Comparison of ENCODE assay signal across 2 cellular contexts in the genomic region with DNA sequence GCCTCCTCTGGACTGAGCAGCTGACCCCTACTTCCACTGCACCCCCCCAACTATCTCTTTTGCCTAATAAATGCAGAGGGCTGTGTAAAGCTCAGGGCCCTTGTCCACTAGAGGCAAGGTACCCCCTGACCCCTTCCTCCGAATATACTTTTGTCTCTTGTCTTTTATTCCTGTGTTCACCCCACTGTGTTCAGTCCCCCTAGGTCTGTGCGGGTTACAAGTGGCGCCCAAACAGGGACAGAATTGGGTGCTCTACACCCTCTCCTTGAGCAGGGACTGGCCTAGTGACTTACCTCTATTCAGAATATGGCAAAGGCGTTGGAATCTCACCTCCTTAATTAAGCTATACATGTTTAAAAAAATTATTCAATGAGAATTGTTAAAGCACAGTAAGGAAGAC.
TF ChIP-seq lines count a peak whose summit lies in the region.

No MANE protein-coding gene starts in this region.

TF ChIP-seq in HEK293, 187 proteins besides CTCF, POLR2A, EP300 and RAD21:
- TF ChIP-seq, protein P1, sequence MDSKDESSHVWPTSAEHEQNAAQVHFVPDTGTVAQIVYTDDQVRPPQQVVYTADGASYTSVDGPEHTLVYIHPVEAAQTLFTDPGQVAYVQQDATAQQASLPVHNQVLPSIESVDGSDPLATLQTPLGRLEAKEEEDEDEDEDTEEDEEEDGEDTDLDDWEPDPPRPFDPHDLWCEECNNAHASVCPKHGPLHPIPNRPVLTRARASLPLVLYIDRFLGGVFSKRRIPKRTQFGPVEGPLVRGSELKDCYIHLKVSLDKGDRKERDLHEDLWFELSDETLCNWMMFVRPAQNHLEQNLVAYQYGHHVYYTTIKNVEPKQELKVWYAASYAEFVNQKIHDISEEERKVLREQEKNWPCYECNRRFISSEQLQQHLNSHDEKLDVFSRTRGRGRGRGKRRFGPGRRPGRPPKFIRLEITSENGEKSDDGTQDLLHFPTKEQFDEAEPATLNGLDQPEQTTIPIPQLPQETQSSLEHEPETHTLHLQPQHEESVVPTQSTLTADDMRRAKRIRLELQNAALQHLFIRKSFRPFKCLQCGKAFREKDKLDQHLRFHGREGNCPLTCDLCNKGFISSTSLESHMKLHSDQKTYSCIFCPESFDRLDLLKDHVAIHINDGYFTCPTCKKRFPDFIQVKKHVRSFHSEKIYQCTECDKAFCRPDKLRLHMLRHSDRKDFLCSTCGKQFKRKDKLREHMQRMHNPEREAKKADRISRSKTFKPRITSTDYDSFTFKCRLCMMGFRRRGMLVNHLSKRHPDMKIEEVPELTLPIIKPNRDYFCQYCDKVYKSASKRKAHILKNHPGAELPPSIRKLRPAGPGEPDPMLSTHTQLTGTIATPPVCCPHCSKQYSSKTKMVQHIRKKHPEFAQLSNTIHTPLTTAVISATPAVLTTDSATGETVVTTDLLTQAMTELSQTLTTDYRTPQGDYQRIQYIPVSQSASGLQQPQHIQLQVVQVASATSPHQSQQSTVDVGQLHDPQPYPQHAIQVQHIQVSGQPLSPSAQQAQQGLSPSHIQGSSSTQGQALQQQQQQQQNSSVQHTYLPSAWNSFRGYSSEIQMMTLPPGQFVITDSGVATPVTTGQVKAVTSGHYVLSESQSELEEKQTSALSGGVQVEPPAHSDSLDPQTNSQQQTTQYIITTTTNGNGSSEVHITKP (tag by site-specific recombination; IDR thresholded peaks at IDR 0.05), result no peak
- TF ChIP-seq ZNF626 (tag by site-specific recombination; IDR thresholded peaks at IDR 0.05) (peak; percentile 77), TRIM28 (IDR thresholded peaks at IDR 0.05; ENCODE audit: borderline replicate concordance, low read length) (peak; percentile 88; the same call in 1 of the 2 replicates), SETDB1 (IDR thresholded peaks at IDR 0.05; ENCODE audit: insufficient read length, low read length) (peak; percentile 80), ZNF510 (tag by site-specific recombination; IDR thresholded peaks at IDR 0.05; ENCODE audit: insufficient replicate concordance) (peak; percentile 39)

TF ChIP-seq in GM12878, 131 proteins besides CTCF, POLR2A, EP300 and RAD21:
- no peak for TF ChIP-seq CREB1 (IDR thresholded peaks at IDR 0.05; ENCODE audit: low read depth)
- TF ChIP-seq CBX5 (IDR thresholded peaks at IDR 0.05; ENCODE audit: low read depth), result peak; percentile 78; the same call in 1 of the 2 replicates
